ENCODE assay signal across 18 cellular contexts in the genomic region with DNA sequence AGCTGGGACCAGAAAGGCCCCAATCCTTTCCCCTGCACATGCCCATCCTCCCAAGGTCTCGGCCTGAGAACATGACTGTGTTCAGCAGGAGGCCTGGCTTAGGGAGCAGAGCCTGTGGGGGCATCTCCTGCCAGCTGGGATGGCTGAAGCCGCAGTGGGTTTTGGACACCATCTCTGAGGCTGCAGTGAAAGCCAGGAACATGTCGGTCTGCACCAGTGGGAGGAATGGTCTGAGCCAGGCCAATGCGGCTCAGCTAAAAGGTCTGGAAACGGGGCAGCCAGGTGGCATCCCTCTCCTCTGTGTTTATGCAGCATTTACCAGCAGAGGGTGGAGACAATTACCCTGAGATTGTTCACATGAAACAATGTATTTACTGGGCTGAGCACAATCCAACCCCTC.
"Had no signal": no experiment of that assay in that cellular context is flagged by ENCODE, and none has a peak within 500 bp of the region (broad histone marks: within the 10 kb centered on the region; RNA-seq: fewer than 3 reads in every experiment).

No MANE protein-coding gene starts in this region.

- H3K4me3 ChIP-seq: lower lobe of right lung, skin epidermis, tibial artery had no signal

- H3K27ac ChIP-seq: brain microvascular endothelial cell, lower lobe of right lung, tibial artery had no signal

- H3K9me3 ChIP-seq: lower lobe of right lung, tibial artery had no signal

- H3K27me3 ChIP-seq: brain microvascular endothelial cell, tibial artery had no signal

- H3K36me3 ChIP-seq: brain microvascular endothelial cell, lower lobe of right lung had no signal

- H3K4me1 ChIP-seq: lower lobe of right lung had no signal

- FAIRE-seq: TTC549, urothelium cell line had no signal

- DNase-seq: activated B cell treated with CpG ODN at 0.5 μM for 24 hours; activated CD4-positive, alpha-beta T cell treated with anti-CD3 and anti-CD28 coated beads, Interleukin-2, amount 10 ng/mL, durations not matched to agents 7 days and 5 days; activated CD8-positive, alpha-beta memory T cell treated with anti-CD3 and anti-CD28 coated beads for 24 hours; activated naive CD4-positive, alpha-beta T cell; activated naive CD8-positive, alpha-beta T cell treated with anti-CD3 and anti-CD28 coated beads, Interleukin-2, amount 10 ng/mL, durations not matched to agents 7 days and 5 days; brain microvascular endothelial cell; effector memory CD8-positive, alpha-beta T cell; left cardiac atrium; lower lobe of right lung; naive B cell; stimulated activated CD4-positive, alpha-beta T cell treated with anti-CD3 and anti-CD28 coated beads, Interleukin-15, amount 100 ng/mL, for 24 hours; stimulated activated CD4-positive, alpha-beta T cell treated with anti-CD3 and anti-CD28 coated beads, Interleukin-4, amount 100 ng/mL, for 1 hour; stimulated activated naive B cell treated with anti-CD40 and anti-IgM and Interleukin-4, amounts not matched to agents 10 μg/mL and 1 μg/mL and 100 μg/mL, for 72 hours; T-helper 2 cell; tibial artery had no signal

- ATAC-seq: effector memory CD8-positive, alpha-beta T cell; left cardiac atrium; stimulated activated naive B cell treated with anti-CD40 and anti-IgM and Interleukin-4, amounts not matched to agents 10 μg/mL and 1 μg/mL and 100 μg/mL, for 72 hours had no signal
